Comparison of ENCODE assay signal across 2 cellular contexts in the genomic region with DNA sequence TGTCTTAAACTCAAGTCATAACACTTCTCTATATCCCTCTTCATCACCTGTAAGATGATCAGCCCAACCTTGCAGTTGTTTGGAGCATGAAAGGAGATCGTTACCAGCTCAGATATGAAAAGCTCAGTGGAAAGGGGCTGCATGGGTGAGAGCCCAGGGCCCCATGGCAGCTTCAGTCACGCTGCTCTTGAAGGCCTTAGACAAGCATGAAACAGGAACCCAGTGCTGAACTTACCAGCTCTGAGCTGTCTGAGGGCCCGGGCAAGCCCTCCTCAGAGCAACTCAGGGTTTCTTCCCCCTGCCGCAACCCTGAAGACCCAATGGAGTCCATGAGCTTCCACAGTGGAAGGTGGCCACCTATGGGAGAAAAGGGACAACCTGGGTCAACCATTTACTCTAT.
TF ChIP-seq lines count a peak whose summit lies in the region.

No MANE protein-coding gene starts in this region.

TF ChIP-seq in HCT116, 20 proteins besides CTCF, POLR2A, EP300 and RAD21:
- TF ChIP-seq EGR1 (IDR thresholded peaks at IDR 0.05; ENCODE audit: low read depth) (no peak), SIN3A (IDR thresholded peaks at IDR 0.05; ENCODE audit: low read depth) (no peak), ELF1 (IDR thresholded peaks at IDR 0.05; ENCODE audit: borderline replicate concordance, low read depth) (no peak), MAX (IDR thresholded peaks at IDR 0.05) (no peak), SP1 (IDR thresholded peaks at IDR 0.05; ENCODE audit: low read depth) (no peak), EZH2 (IDR thresholded peaks at IDR 0.05) (no peak), ZFX (IDR thresholded peaks at IDR 0.05) (no peak), ATF3 (IDR thresholded peaks at IDR 0.05) (no peak)
- TF ChIP-seq, protein P1, sequence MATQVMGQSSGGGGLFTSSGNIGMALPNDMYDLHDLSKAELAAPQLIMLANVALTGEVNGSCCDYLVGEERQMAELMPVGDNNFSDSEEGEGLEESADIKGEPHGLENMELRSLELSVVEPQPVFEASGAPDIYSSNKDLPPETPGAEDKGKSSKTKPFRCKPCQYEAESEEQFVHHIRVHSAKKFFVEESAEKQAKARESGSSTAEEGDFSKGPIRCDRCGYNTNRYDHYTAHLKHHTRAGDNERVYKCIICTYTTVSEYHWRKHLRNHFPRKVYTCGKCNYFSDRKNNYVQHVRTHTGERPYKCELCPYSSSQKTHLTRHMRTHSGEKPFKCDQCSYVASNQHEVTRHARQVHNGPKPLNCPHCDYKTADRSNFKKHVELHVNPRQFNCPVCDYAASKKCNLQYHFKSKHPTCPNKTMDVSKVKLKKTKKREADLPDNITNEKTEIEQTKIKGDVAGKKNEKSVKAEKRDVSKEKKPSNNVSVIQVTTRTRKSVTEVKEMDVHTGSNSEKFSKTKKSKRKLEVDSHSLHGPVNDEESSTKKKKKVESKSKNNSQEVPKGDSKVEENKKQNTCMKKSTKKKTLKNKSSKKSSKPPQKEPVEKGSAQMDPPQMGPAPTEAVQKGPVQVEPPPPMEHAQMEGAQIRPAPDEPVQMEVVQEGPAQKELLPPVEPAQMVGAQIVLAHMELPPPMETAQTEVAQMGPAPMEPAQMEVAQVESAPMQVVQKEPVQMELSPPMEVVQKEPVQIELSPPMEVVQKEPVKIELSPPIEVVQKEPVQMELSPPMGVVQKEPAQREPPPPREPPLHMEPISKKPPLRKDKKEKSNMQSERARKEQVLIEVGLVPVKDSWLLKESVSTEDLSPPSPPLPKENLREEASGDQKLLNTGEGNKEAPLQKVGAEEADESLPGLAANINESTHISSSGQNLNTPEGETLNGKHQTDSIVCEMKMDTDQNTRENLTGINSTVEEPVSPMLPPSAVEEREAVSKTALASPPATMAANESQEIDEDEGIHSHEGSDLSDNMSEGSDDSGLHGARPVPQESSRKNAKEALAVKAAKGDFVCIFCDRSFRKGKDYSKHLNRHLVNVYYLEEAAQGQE (IDR thresholded peaks at IDR 0.05; ENCODE audit: low read depth): no peak

TF ChIP-seq in H1, 55 proteins besides CTCF, POLR2A, EP300 and RAD21:
- TF ChIP-seq CREB1 (IDR thresholded peaks at IDR 0.05) (no peak), TEAD4 (IDR thresholded peaks at IDR 0.05; ENCODE audit: low read depth, low read length) (no peak), KDM4A (IDR thresholded peaks at IDR 0.05; ENCODE audit: low read depth, low read length, severe bottlenecking) (no peak), CBX5 (IDR thresholded peaks at IDR 0.05; ENCODE audit: low read depth, low read length) (no peak), SAP30 (IDR thresholded peaks at IDR 0.05; ENCODE audit: insufficient read depth, insufficient replicate concordance, low read length) (no peak), FOSL1 (IDR thresholded peaks at IDR 0.05; ENCODE audit: insufficient read depth, low read depth, low read length) (no peak), CEBPB (IDR thresholded peaks at IDR 0.05; ENCODE audit: low read depth, low read length) (no peak), CTBP2 (IDR thresholded peaks at IDR 0.05; ENCODE audit: borderline replicate concordance, insufficient read depth, insufficient read length, low read length) (no peak), SIRT6 (IDR thresholded peaks at IDR 0.05; ENCODE audit: low read length) (no peak), MAX (IDR thresholded peaks at IDR 0.05) (no peak), PHF8 (conservative IDR thresholded peaks at IDR 0.05; ENCODE audit: low read depth, low read length) (no peak), ZNF274 (IDR thresholded peaks at IDR 0.05; ENCODE audit: borderline replicate concordance, extremely low read depth, low read length) (no peak), BACH1 (IDR thresholded peaks at IDR 0.05; ENCODE audit: low read length) (no peak), EGR1 (IDR thresholded peaks at IDR 0.05; ENCODE audit: borderline replicate concordance, low read depth, low read length) (no peak), POU5F1 (IDR thresholded peaks at IDR 0.05; ENCODE audit: low read depth, low read length) (no peak)
- TF ChIP-seq, protein P2, sequence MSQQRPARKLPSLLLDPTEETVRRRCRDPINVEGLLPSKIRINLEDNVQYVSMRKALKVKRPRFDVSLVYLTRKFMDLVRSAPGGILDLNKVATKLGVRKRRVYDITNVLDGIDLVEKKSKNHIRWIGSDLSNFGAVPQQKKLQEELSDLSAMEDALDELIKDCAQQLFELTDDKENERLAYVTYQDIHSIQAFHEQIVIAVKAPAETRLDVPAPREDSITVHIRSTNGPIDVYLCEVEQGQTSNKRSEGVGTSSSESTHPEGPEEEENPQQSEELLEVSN (IDR thresholded peaks at IDR 0.05): no peak
